In the genomic region with DNA sequence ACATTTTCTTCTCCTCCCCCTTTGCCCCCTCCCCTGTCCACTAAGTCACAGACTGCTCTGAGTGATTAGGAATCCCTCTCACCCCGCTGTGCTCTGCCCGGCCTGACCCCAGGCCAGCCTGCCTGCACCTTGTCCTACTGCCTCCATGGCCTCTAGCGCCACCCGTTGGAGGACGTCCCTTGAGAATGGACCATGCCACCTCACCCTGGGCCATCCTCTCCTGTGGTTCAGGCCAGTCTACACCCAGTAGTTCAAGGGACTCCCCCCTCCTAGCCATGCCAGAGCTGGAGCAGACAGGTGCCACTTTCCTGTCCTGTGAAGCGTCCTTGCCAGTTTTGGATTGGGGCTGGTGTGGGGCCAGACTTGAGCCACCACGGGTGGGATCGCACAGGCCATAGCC, we compare ENCODE assay signal across 14 cellular contexts. TPM values are rescaled to one million over a fixed set of nuclear protein-coding genes. Genes with fewer than 3 reads are reported as not detected.
DNase-seq lines count a peak whose midpoint lies in the region; ATAC-seq, FAIRE-seq and TF ChIP-seq lines count a peak whose summit lies in the region.
"Had no signal": no experiment of that assay in that cellular context is flagged by ENCODE, and none has a peak within 500 bp of the region (broad histone marks: within the 10 kb centered on the region; RNA-seq: fewer than 3 reads in every experiment).

No MANE protein-coding gene starts in this region.

- WGBS in GM12878 (ENCODE audit: insufficient coverage, insufficient replicate concordance, low lambda C conversion rate, missing lambda C conversion rate) = 77% methylated on average over 8 of the region's 8 CpGs

- no peak overlapping the region for H3K4me2 ChIP-seq in GM12878 (ENCODE audit: control insufficient read depth, insufficient read depth)

- TF ChIP-seq CTCF in GM12878 (IDR thresholded peaks at IDR 0.05 in 2 of 3, conservative IDR thresholded peaks at IDR 0.05 in 1 of 3; ENCODE audit: control insufficient read depth in 2 of 3, extremely low read depth in 1 of 3, insufficient read depth in 1 of 3, low read depth in 3 of 3, low read length in 3 of 3) = peak in 1 of 3 experiments; percentile 17; a peak in 1 of 6 replicates
- TF ChIP-seq CTCF in retinal pigment epithelial cell (conservative IDR thresholded peaks at IDR 0.05; ENCODE audit: low read depth, low read length) = peak; percentile 3
- no peak for TF ChIP-seq CTCF in GM10248 (IDR thresholded peaks at IDR 0.05; ENCODE audit: control extremely low read depth, extremely low read depth, low read depth, missing control alignments)

- no peaks in the 10 kb centered on the region for H3K4me1 ChIP-seq in GM12878 (ENCODE audit: control insufficient read depth, insufficient read depth, low read length)
- H3K4me1 ChIP-seq: lower lobe of right lung had no signal

- ATAC-seq in GM12878 = peak; percentile 51
- ATAC-seq in HG02885 (IDR thresholded peaks at IDR 0.05; ENCODE audit: poor library complexity, unreplicated experiment) = no peak
- ATAC-seq: natural killer cell had no signal

- H3K36me3 ChIP-seq in H7 (replicated peaks; ENCODE audit: control insufficient read depth, insufficient read depth, low read length) (peaks cover 3% of the 10 kb centered on the region), GM12878 (ENCODE audit: control insufficient read depth in 2 of 2, insufficient read depth in 2 of 2, low read length in 1 of 2) (peaks cover 0 to 2% of the 10 kb centered on the region in 2 experiments; a peak in 3 of 4 replicates)

- intact Hi-C loops in GM12878 (cut with micrococcal nuclease; ENCODE audit: unreplicated experiment) = no loop called here

- CTCF ChIA-PET in GM12878 (lab: Yijun Ruan, JAX) = interaction anchor here (4.4 kb wide), 1 partner anchor 16 kb away, joined by 26 read pairs; no protein-coding TSS in a partner anchor
- CTCF ChIA-PET in GM10248 (lab: Yijun Ruan, JAX) = interaction anchor here (2.2 kb wide), 1 partner anchor 11 kb away, joined by 7 read pairs; no protein-coding TSS in a partner anchor

- H2AFZ ChIP-seq in GM12878 (ENCODE audit: control insufficient read depth, low read depth, low read length) = no peak overlapping the region

- no peak for TF ChIP-seq EP300 in GM12878 (IDR thresholded peaks at IDR 0.05; ENCODE audit: borderline replicate concordance in 1 of 2, control insufficient read depth in 1 of 2, low read depth in 2 of 2, low read length in 2 of 2)

- RAD21 ChIA-PET in GM12878 (lab: Charles Lee; ENCODE audit: unreplicated experiment) = no interaction called here

- in situ Hi-C loops in GM12878 (cut with MboI) = no loop called here

- H3K4me3 ChIP-seq in H7 (ENCODE audit: insufficient read depth, low read depth, low read length) = no peak overlapping the region
- H3K4me3 ChIP-seq in GM12878 = no peak overlapping the region
- no peak overlapping the region for H3K4me3 ChIP-seq in retinal pigment epithelial cell (ENCODE audit: low read length)
- H3K4me3 ChIP-seq: lower lobe of right lung had no signal

- POLR2A ChIA-PET in GM12878 (lab: Charles Lee) = no interaction called here
- POLR2A ChIA-PET in GM10248 (lab: Yijun Ruan, JAX) = no interaction called here

- no peak for FAIRE-seq in GM12878 (lab: Jason Lieb, UNC)

- no peaks in the 10 kb centered on the region for H3K9me3 ChIP-seq in GM12878 (replicated peaks; ENCODE audit: control insufficient read depth, insufficient read depth, low read length)
- H3K9me3 ChIP-seq: lower lobe of right lung had no signal

- SMC1A ChIA-PET in GM12878 (lab: Charles Lee; ENCODE audit: uncharacterized antibody, unreplicated experiment) = no interaction called here

- H3K79me2 ChIP-seq in GM12878 (ENCODE audit: control insufficient read depth, insufficient read depth, low read length) = no peaks in the 10 kb centered on the region; the same call in 1 of the 2 replicates

- no peak for TF ChIP-seq POLR2A in GM12878 (IDR thresholded peaks at IDR 0.05; ENCODE audit: low read depth, low read length)

- no peaks in the 10 kb centered on the region for H3K27me3 ChIP-seq in H7 (ENCODE audit: control insufficient read depth, insufficient read depth, low read length)
- H3K27me3 ChIP-seq in GM12878 (replicated peaks in 1 of 2; ENCODE audit: control insufficient read depth in 2 of 2, insufficient read depth in 2 of 2, low read length in 1 of 2) = no peaks in the 10 kb centered on the region; a peak in 1 of 4 replicates

- H3K9ac ChIP-seq in GM12878 (ENCODE audit: control insufficient read depth, insufficient read depth, low read length) = no peak overlapping the region

- BruUV-seq in GM12878 (replicated peaks; lab: Mats Ljungman, UMichigan) = no TSS peak

- H4K20me1 ChIP-seq in GM12878 (ENCODE audit: control insufficient read depth, insufficient read depth) = no peaks in the 10 kb centered on the region; the same call in 1 of the 2 replicates

- TF ChIP-seq RAD21 in GM12878 (IDR thresholded peaks at IDR 0.05; ENCODE audit: insufficient read depth, low read depth, low read length) = no peak

- peak; percentile 70 for DNase-seq in H7
- DNase-seq in GM12878 (ENCODE audit: low read depth, low spot score) = no peak
- no peak for DNase-seq in retinal pigment epithelial cell (ENCODE audit: low read depth)
- DNase-seq in GM10248 (ENCODE audit: extremely low spot score) = no peak
- DNase-seq in COR-L47 (lab: John Stamatoyannopoulos, UW) = no peak
- DNase-seq: activated CD4-positive, alpha-beta T cell treated with anti-CD3 and anti-CD28 coated beads for 4 hours; activated T-cell treated with anti-CD3 and anti-CD28 coated beads, Interleukin-2, amount 50 U/mL, for 72 hours; lower lobe of right lung; natural killer cell; NCI-H1930; NCI-H69; Right ventricle myocardium superior; stimulated activated CD8-positive, alpha-beta memory T cell treated with anti-CD3 and anti-CD28 coated beads, Interleukin-4, amount 100 ng/mL, for 48 hours had no signal

- no peak overlapping the region for H3K27ac ChIP-seq in GM12878 (ENCODE audit: control insufficient read depth, insufficient read depth)
- H3K27ac ChIP-seq: lower lobe of right lung had no signal

TF ChIP-seq in GM12878, 131 proteins besides CTCF, POLR2A, EP300 and RAD21 (continues in another document):
- TF ChIP-seq NR2F1 (conservative IDR thresholded peaks at IDR 0.05) = no peak

RNA-seq across cellular contexts. Expression of gene IRAK1, which starts 9.7 kb away (rescaled TPM):
- 34.4 and 44.6 TPM in 2 replicates for total RNA-seq in H7 (2014; rRNA removed; shearing (Covaris generic))
- 44.0 and 54.1 TPM in 2 replicates for total RNA-seq in GM12878 (2013; cell fraction: nucleolus; rRNA removed)
- total RNA-seq in GM12878 (2014; rRNA removed) = 63.2 and 77.8 TPM in 2 replicates
- 37.6 and 42.3 TPM in 2 replicates for total RNA-seq in GM12878 (2014; rRNA removed; fragmentation: Illumina TruSeq; extraction: Trizol)
- total RNA-seq in GM12878 (2021) = 106 and 136 TPM in 2 replicates
- polyA plus RNA-seq in GM12878 (2011; ENCODE audit: low read depth) = 21.6 TPM
- 19.0 and 27.8 TPM in 2 replicates for polyA plus RNA-seq in GM12878 (2011; rRNA removed)
- polyA plus RNA-seq in GM12878 (2011; cell fraction: cytosol; rRNA removed) = 29.6 and 55.4 TPM in 2 replicates
- 65.0 and 102 TPM in 2 replicates for polyA plus RNA-seq in GM12878 (2011; cell fraction: nucleus; rRNA removed)
- 45.7 and 78.8 TPM in 2 replicates for polyA plus RNA-seq in GM12878 (2012)
- polyA plus RNA-seq in GM12878 (2014; fragmentation: Illumina TruSeq; extraction: Trizol) = 9.4 and 32.7 TPM in 2 replicates
- polyA plus RNA-seq in GM12878 (2014; fragmentation: Nextera tagmentation; extraction: Ambion mirVana) = 10 to 100 TPM in 1 of 2 experiments, 1 to 10 TPM in 1; 4.2 to 15.1 TPM
- polyA plus RNA-seq in GM12878 (2014; rRNA removed) = 89.9 and 107 TPM in 2 replicates
- polyA plus RNA-seq in GM12878 (2016; fragmentation: Nextera tagmentation; extraction: Ambion mirVana) = 10 to 100 TPM; 36.8 to 82.4 TPM
- 22.2 and 50.5 TPM in 2 replicates for polyA minus RNA-seq in GM12878 (2011; rRNA and poly(A)+ RNA removed)
- polyA minus RNA-seq in GM12878 (2011; cell fraction: cytosol; rRNA and poly(A)+ RNA removed) = 36.8 TPM in 2 replicates
- 25.1 and 44.2 TPM in 2 replicates for polyA minus RNA-seq in GM12878 (2011; cell fraction: nucleus; rRNA and poly(A)+ RNA removed)

RNA-seq across cellular contexts. Expression of gene TMEM187, which starts 56.9 kb away (rescaled TPM):
- 8.8 and 9.5 TPM in 2 replicates for total RNA-seq in H7 (2014; rRNA removed; shearing (Covaris generic))
- 2.9 and 4.2 TPM in 2 replicates for total RNA-seq in GM12878 (2013; cell fraction: nucleolus; rRNA removed)
- 5.0 and 8.5 TPM in 2 replicates for total RNA-seq in GM12878 (2014; rRNA removed)
- 1.6 and 1.7 TPM in 2 replicates for total RNA-seq in GM12878 (2014; rRNA removed; fragmentation: Illumina TruSeq; extraction: Trizol)
- total RNA-seq in GM12878 (2021) = 6.1 and 6.3 TPM in 2 replicates
- 1.3 TPM for polyA plus RNA-seq in GM12878 (2011; ENCODE audit: low read depth)
- 3.0 and 4.2 TPM in 2 replicates for polyA plus RNA-seq in GM12878 (2011; rRNA removed)
- polyA plus RNA-seq in GM12878 (2011; cell fraction: cytosol; rRNA removed) = 9.1 and 11.2 TPM in 2 replicates
- 4.7 and 5.0 TPM in 2 replicates for polyA plus RNA-seq in GM12878 (2011; cell fraction: nucleus; rRNA removed)
- 5.0 and 5.4 TPM in 2 replicates for polyA plus RNA-seq in GM12878 (2012)
- polyA plus RNA-seq in GM12878 (2014; fragmentation: Illumina TruSeq; extraction: Trizol) = 0.36 and 0.88 TPM in 2 replicates
- under 1 TPM; 0.45 to 0.99 TPM for polyA plus RNA-seq in GM12878 (2014; fragmentation: Nextera tagmentation; extraction: Ambion mirVana)
- 5.6 and 7.0 TPM in 2 replicates for polyA plus RNA-seq in GM12878 (2014; rRNA removed)
- polyA plus RNA-seq in GM12878 (2016; fragmentation: Nextera tagmentation; extraction: Ambion mirVana) = 1 to 10 TPM; 4.0 to 4.8 TPM
- 3.2 and 6.9 TPM in 2 replicates for polyA minus RNA-seq in GM12878 (2011; rRNA and poly(A)+ RNA removed)
- polyA minus RNA-seq in GM12878 (2011; cell fraction: cytosol; rRNA and poly(A)+ RNA removed) = 0.94 and 2.7 TPM in 2 replicates
- 3.0 and 3.4 TPM in 2 replicates for polyA minus RNA-seq in GM12878 (2011; cell fraction: nucleus; rRNA and poly(A)+ RNA removed)

RNA-seq across cellular contexts. Expression of gene HCFC1, which starts 57.8 kb away (rescaled TPM):
- total RNA-seq in H7 (2014; rRNA removed; shearing (Covaris generic)) = 64.9 and 70.0 TPM in 2 replicates
- total RNA-seq in GM12878 (2013; cell fraction: nucleolus; rRNA removed) = 24.5 and 28.7 TPM in 2 replicates
- 18.8 and 25.5 TPM in 2 replicates for total RNA-seq in GM12878 (2014; rRNA removed)
- total RNA-seq in GM12878 (2014; rRNA removed; fragmentation: Illumina TruSeq; extraction: Trizol) = 8.8 and 10.6 TPM in 2 replicates
- total RNA-seq in GM12878 (2021) = 86.1 and 92.7 TPM in 2 replicates
- polyA plus RNA-seq in GM12878 (2011; ENCODE audit: low read depth) = 14.7 TPM
- polyA plus RNA-seq in GM12878 (2011; rRNA removed) = 2.3 and 4.1 TPM in 2 replicates
- polyA plus RNA-seq in GM12878 (2011; cell fraction: cytosol; rRNA removed) = 11.0 and 15.4 TPM in 2 replicates
- 29.9 and 55.9 TPM in 2 replicates for polyA plus RNA-seq in GM12878 (2011; cell fraction: nucleus; rRNA removed)
- polyA plus RNA-seq in GM12878 (2012) = 25.7 and 35.7 TPM in 2 replicates
- 7.4 and 21.5 TPM in 2 replicates for polyA plus RNA-seq in GM12878 (2014; fragmentation: Illumina TruSeq; extraction: Trizol)
- 1 to 10 TPM; 3.9 to 7.6 TPM for polyA plus RNA-seq in GM12878 (2014; fragmentation: Nextera tagmentation; extraction: Ambion mirVana)
- polyA plus RNA-seq in GM12878 (2014; rRNA removed) = 32.0 and 45.1 TPM in 2 replicates
- polyA plus RNA-seq in GM12878 (2016; fragmentation: Nextera tagmentation; extraction: Ambion mirVana) = 10 to 100 TPM; 39.3 to 39.8 TPM
- 4.8 and 11.2 TPM in 2 replicates for polyA minus RNA-seq in GM12878 (2011; rRNA and poly(A)+ RNA removed)
- 28.6 and 29.6 TPM in 2 replicates for polyA minus RNA-seq in GM12878 (2011; cell fraction: cytosol; rRNA and poly(A)+ RNA removed)
- 9.9 and 19.6 TPM in 2 replicates for polyA minus RNA-seq in GM12878 (2011; cell fraction: nucleus; rRNA and poly(A)+ RNA removed)
